Comparison of ENCODE assay signal across 11 cellular contexts in the genomic region with DNA sequence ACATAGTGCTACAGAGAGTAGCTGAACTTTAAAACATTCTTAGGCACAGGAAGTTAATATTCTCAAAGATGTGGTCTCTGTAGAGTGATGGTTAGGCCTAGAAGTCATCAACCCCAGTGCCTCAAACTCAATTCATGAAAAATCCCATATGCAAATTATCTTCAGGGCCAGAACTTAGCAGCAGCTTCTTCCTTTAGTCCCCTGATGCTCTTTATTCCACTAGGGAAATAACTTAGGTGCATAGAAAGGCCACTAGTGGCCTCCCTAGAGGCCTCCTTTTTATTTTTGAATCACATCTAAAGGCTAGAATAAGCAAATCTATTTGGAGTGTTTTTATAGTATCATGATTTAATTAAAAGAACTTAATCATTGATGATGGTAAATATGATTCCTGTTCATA.
DNase-seq lines count a peak whose midpoint lies in the region; ATAC-seq and TF ChIP-seq lines count a peak whose summit lies in the region.
"Had no signal": no experiment of that assay in that cellular context is flagged by ENCODE, and none has a peak within 500 bp of the region (broad histone marks: within the 10 kb centered on the region; RNA-seq: fewer than 3 reads in every experiment).

No MANE protein-coding gene starts in this region.

- no peaks in the 10 kb centered on the region for H3K27me3 ChIP-seq in PC-3 (ENCODE audit: low read length)
- H3K27me3 ChIP-seq in tibial nerve, result no peaks in the 10 kb centered on the region

- H3K9me3 ChIP-seq in PC-3 (ENCODE audit: low read length) (no peaks in the 10 kb centered on the region), tibial nerve (peaks cover 0 to 12% (median 0%) of the 10 kb centered on the region in 4 donors)

- no peaks in the 10 kb centered on the region for H4K20me1 ChIP-seq in PC-3 (ENCODE audit: low read length)

- no peaks in the 10 kb centered on the region for H3K9me3 Mint-ChIP-seq in activated CD8-positive, alpha-beta memory T cell treated with anti-CD3 and anti-CD28 coated beads, Interleukin-2, amount 10 ng/mL, durations not matched to agents 7 days and 5 days (ENCODE audit: low read depth)

- no peaks in the 10 kb centered on the region for H3F3A ChIP-seq in PC-3 (ENCODE audit: low read length, unreplicated experiment)

- no peak overlapping the region for H3K9ac ChIP-seq in PC-3 (ENCODE audit: low read length)

- no peaks in the 10 kb centered on the region for H3K27me3 Mint-ChIP-seq in activated CD8-positive, alpha-beta memory T cell treated with anti-CD3 and anti-CD28 coated beads, Interleukin-2, amount 10 ng/mL, durations not matched to agents 7 days and 5 days

- no peak overlapping the region for H3K4me3 Mint-ChIP-seq in activated CD8-positive, alpha-beta memory T cell treated with anti-CD3 and anti-CD28 coated beads, Interleukin-2, amount 10 ng/mL, durations not matched to agents 7 days and 5 days

- CTCF ChIA-PET in AG04449 (lab: Yijun Ruan, JAX) (interaction anchor here (0.7 to 2.2 kb wide), 11 partner anchors 8 to 450 kb away, joined by 3 to 17 read pairs (median 4); no protein-coding TSS in a partner anchor), PC-3 (lab: Charles Lee) (interaction anchor here (0.6 to 1.0 kb wide), 4 partner anchors 26 to 350 kb away, joined by 3 read pairs; no protein-coding TSS in a partner anchor)
- CTCF ChIA-PET in activated CD8-positive, alpha-beta memory T cell treated with anti-CD3 and anti-CD28 coated beads, Interleukin-2, amount 10 ng/mL, durations not matched to agents 7 days and 5 days (lab: Charles Lee), result interaction anchor here (1.0 to 1.9 kb wide), 6 partner anchors 11 to 350 kb away, joined by 3 to 6 read pairs (median 3); a partner anchor contains a TSS

- H3K36me3 ChIP-seq in PC-3 (ENCODE audit: low read depth, low read length) (no peaks in the 10 kb centered on the region), tibial nerve (peaks cover 0 to 41% (median 0%) of the 10 kb centered on the region in 3 donors)

- TF ChIP-seq EP300 in tibial nerve (IDR thresholded peaks at IDR 0.05), result no peak

- H3K79me2 ChIP-seq in PC-3 (ENCODE audit: low read length), result no peaks in the 10 kb centered on the region

- DNase-seq in AG04449 (ENCODE audit: low read depth, low spot score), result no peak
- DNase-seq in PC-3, result peak; percentile 51
- DNase-seq in germinal center (ENCODE audit: low spot score), result peak; percentile 12
- DNase-seq in activated CD4-positive, alpha-beta T cell treated with anti-CD3 and anti-CD28 coated beads for 4 hours, result no peak
- no peak for DNase-seq in activated CD4-positive, alpha-beta T cell treated with anti-CD3 and anti-CD28 coated beads for 48 hours
- DNase-seq in activated CD8-positive, alpha-beta memory T cell treated with anti-CD3 and anti-CD28 coated beads, Interleukin-2, amount 10 ng/mL, durations not matched to agents 7 days and 5 days, result no peak
- DNase-seq in tibial nerve (ENCODE audit: low spot score in 2 of 2), result no peak
- DNase-seq: DMS79 treated with DMSO at 0.1 percent for 48 hours, NCI-H2029, psoas muscle had no signal

- peaks cover 6% of the 10 kb centered on the region for H3K36me3 Mint-ChIP-seq in activated CD8-positive, alpha-beta memory T cell treated with anti-CD3 and anti-CD28 coated beads, Interleukin-2, amount 10 ng/mL, durations not matched to agents 7 days and 5 days

- ATAC-seq in GM21528 (IDR thresholded peaks at IDR 0.05; ENCODE audit: low FRiP score, unreplicated experiment) (peak; percentile 63), PC-3 (peak; percentile 81)
- no peak for ATAC-seq in activated CD8-positive, alpha-beta memory T cell treated with anti-CD3 and anti-CD28 coated beads, Interleukin-2, amount 10 ng/mL, durations not matched to agents 7 days and 5 days

- no peak overlapping the region for H2AFZ ChIP-seq in PC-3 (ENCODE audit: low read length)

- TF ChIP-seq CTCF in AG04449 (IDR thresholded peaks at IDR 0.05; ENCODE audit: insufficient read depth, low read length, missing control alignments), result peak; percentile 17
- peak; percentile 81 for TF ChIP-seq CTCF in PC-3 (conservative IDR thresholded peaks at IDR 0.05; ENCODE audit: low read depth, low read length)
- TF ChIP-seq CTCF in tibial nerve (IDR thresholded peaks at IDR 0.05), result peak in 1 of 5 experiments; percentile 10

- no peaks in the 10 kb centered on the region for H3K4me1 Mint-ChIP-seq in activated CD8-positive, alpha-beta memory T cell treated with anti-CD3 and anti-CD28 coated beads, Interleukin-2, amount 10 ng/mL, durations not matched to agents 7 days and 5 days

- no peaks in the 10 kb centered on the region for H3K9me2 ChIP-seq in PC-3 (replicated peaks; ENCODE audit: low read length)

- H3K27ac Mint-ChIP-seq in activated CD8-positive, alpha-beta memory T cell treated with anti-CD3 and anti-CD28 coated beads, Interleukin-2, amount 10 ng/mL, durations not matched to agents 7 days and 5 days, result no peak overlapping the region

- POLR2A ChIA-PET in AG04449 (lab: Yijun Ruan, JAX), result no interaction called here
- POLR2A ChIA-PET in PC-3 (lab: Charles Lee; ENCODE audit: unreplicated experiment), result interaction anchor here (0.6 kb wide), 1 partner anchor 295 kb away, joined by 4 read pairs; no protein-coding TSS in a partner anchor

- H3K4me1 ChIP-seq in PC-3 (ENCODE audit: insufficient read depth, low read length) (no peaks in the 10 kb centered on the region), tibial nerve (no peaks in the 10 kb centered on the region)
- H3K4me1 ChIP-seq: psoas muscle had no signal

- H3K27ac ChIP-seq in PC-3 (ENCODE audit: low read length) (no peak overlapping the region), tibial nerve (no peak overlapping the region)
- H3K27ac ChIP-seq: psoas muscle had no signal

- H3K4me3 ChIP-seq in AG04449 (ENCODE audit: low read depth, low read length), result no peak overlapping the region
- no peak overlapping the region for H3K4me3 ChIP-seq in PC-3 (ENCODE audit: low read length)
- no peak overlapping the region for H3K4me3 ChIP-seq in tibial nerve
- H3K4me3 ChIP-seq: psoas muscle had no signal

- no peak for TF ChIP-seq POLR2A in tibial nerve (IDR thresholded peaks at IDR 0.05)

- intact Hi-C loops in PC-3 (cut with micrococcal nuclease), result no loop called here

- no TSS peak for BruUV-seq in PC-3 (replicated peaks; lab: Mats Ljungman, UMichigan)

- no peak overlapping the region for H3K4me2 ChIP-seq in PC-3 (ENCODE audit: low read length)

Comparison
In these comparisons a context has a peak if more than half of its experiments do, and no peak if none do; other contexts are left out.
1. DNase-seq: peak in PC-3 (single experiment) and germinal center (single experiment); none in AG04449 (single experiment), activated CD4-positive, alpha-beta T cell treated with anti-CD3 and anti-CD28 coated beads for 4 hours (0 of 2), activated CD4-positive, alpha-beta T cell treated with anti-CD3 and anti-CD28 coated beads for 48 hours (single experiment), activated CD8-positive, alpha-beta memory T cell treated with anti-CD3 and anti-CD28 coated beads, Interleukin-2, amount 10 ng/mL, durations not matched to agents 7 days and 5 days (single experiment) and tibial nerve (0 of 2).